In the genomic region with DNA sequence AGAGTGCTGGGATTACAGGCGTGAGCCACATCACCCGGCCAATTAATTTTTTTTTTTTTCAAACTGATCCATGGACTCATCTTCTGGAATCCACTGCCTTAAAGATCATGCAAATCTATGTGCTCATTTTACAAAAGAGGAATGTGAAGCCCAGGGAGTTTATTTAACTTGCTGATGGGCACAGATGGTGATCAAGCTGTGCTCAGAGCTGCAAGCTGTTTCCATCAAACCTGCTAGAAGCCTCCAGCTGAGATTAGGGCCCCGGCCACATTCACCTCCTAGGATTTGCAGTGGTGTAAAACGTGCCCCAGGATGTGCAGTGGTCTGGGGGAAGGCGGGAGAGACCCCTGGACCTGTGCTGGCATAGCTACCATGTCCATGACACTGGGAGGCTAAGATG, we compare ENCODE assay signal across 16 cellular contexts. TPM values are rescaled to one million over a fixed set of nuclear protein-coding genes. Genes with fewer than 3 reads are reported as not detected.
DNase-seq lines count a peak whose midpoint lies in the region; ATAC-seq lines count a peak whose summit lies in the region.
"Had no signal": no experiment of that assay in that cellular context is flagged by ENCODE, and none has a peak within 500 bp of the region (broad histone marks: within the 10 kb centered on the region; RNA-seq: fewer than 3 reads in every experiment).

No MANE protein-coding gene starts in this region.

- DNase-seq in DMS 273 treated with DMSO at 0.1 percent for 48 hours (lab: John Stamatoyannopoulos, UW): peak; percentile 64
- peak; percentile 19 for DNase-seq in NCI-H1694 (lab: John Stamatoyannopoulos, UW)
- peak; percentile 69 for DNase-seq in cerebellum (ENCODE audit: low spot score)
- peak; percentile 34 for DNase-seq in iPS-NIHi11 (ENCODE audit: low spot score)
- DNase-seq in NCI-H2029 treated with DMSO at 0.1 percent for 48 hours (lab: John Stamatoyannopoulos, UW): no peak
- DNase-seq in stimulated activated naive CD4-positive, alpha-beta T cell (lab: John Stamatoyannopoulos, UW): no peak
- DNase-seq: DMS79, GF-D8, NCI-H2081, NCI-H2227 treated with DMSO at 0.1 percent for 48 hours, NCI-H774, SK-N-SH had no signal

- no peak for ATAC-seq in GM18870 (IDR thresholded peaks at IDR 0.05; ENCODE audit: unreplicated experiment)
- ATAC-seq: A549, Panc1, Right ventricle myocardium inferior had no signal

RNA-seq across cellular contexts. Expression of gene TUT7, which starts 56.1 kb away (rescaled TPM):
- total RNA-seq in cerebellum: 34.4 TPM

Comparison
In these comparisons a context has a peak if more than half of its experiments do, and no peak if none do; other contexts are left out.
1. DNase-seq: peak in DMS 273 treated with DMSO at 0.1 percent for 48 hours (single experiment), NCI-H1694 (single experiment), cerebellum (single experiment) and iPS-NIHi11 (single experiment); none in NCI-H2029 treated with DMSO at 0.1 percent for 48 hours (single experiment) and stimulated activated naive CD4-positive, alpha-beta T cell (0 of 6).